In the genomic region with DNA sequence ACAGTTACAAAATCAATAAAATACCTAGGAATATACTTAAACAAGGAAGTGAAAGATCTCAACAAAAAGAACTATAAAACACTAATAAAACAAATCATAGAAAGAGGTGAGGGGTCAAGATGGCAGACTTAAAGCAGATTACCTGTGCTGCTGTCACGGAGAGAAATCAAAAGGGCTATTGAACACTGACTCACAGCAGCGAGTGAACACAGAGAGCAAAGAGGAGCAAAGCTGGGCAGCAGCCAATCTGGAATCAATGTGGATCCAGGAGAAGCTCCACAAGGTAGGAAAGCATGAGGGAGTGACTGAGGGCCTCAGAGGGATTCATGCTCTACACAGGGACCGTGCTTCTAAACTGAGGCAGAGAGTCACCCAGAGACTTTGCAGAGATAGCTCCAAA, we compare ENCODE assay signal across 21 cellular contexts.
DNase-seq lines count a peak whose midpoint lies in the region; ATAC-seq and TF ChIP-seq lines count a peak whose summit lies in the region.
"Had no signal": no experiment of that assay in that cellular context is flagged by ENCODE, and none has a peak within 500 bp of the region (broad histone marks: within the 10 kb centered on the region; RNA-seq: fewer than 3 reads in every experiment).

No MANE protein-coding gene starts in this region.

- H3K4me3 Mint-ChIP-seq in Calu3 (ENCODE audit: low read depth, unreplicated experiment) = no peak overlapping the region
- no peak overlapping the region for H3K4me3 Mint-ChIP-seq in CD8-positive, alpha-beta memory T cell
- H3K4me3 Mint-ChIP-seq in activated CD8-positive, alpha-beta T cell treated with anti-CD3 and anti-CD28 coated beads for 36 hours = no peak overlapping the region
- H3K4me3 Mint-ChIP-seq: CD4-positive, alpha-beta memory T cell; GM23338 had no signal

- BruUV-seq in Calu3 (replicated peaks; lab: Mats Ljungman, UMichigan) (no TSS peak), PC-3 (replicated peaks; lab: Mats Ljungman, UMichigan) (no TSS peak)

- H3F3A ChIP-seq in PC-3 (ENCODE audit: low read length, unreplicated experiment) = no peaks in the 10 kb centered on the region

- H4K20me1 ChIP-seq in PC-3 (ENCODE audit: low read length) = no peaks in the 10 kb centered on the region
- H4K20me1 ChIP-seq: BLaER1 had no signal

- POLR2A ChIA-PET in PC-3 (lab: Charles Lee; ENCODE audit: unreplicated experiment) = interaction anchor here (0.7 kb wide), 1 partner anchor 25 kb away, joined by 3 read pairs; no protein-coding TSS in a partner anchor
- POLR2A ChIA-PET in CD8-positive, alpha-beta memory T cell (lab: Charles Lee) = no interaction called here
- POLR2A ChIA-PET in activated CD8-positive, alpha-beta T cell treated with anti-CD3 and anti-CD28 coated beads for 36 hours (lab: Charles Lee) = no interaction called here

- CTCF ChIA-PET in Calu3 (lab: Charles Lee) = no interaction called here
- CTCF ChIA-PET in PC-3 (lab: Charles Lee) = no interaction called here
- CTCF ChIA-PET in CD8-positive, alpha-beta memory T cell (lab: Charles Lee) = no interaction called here
- CTCF ChIA-PET in activated CD8-positive, alpha-beta T cell treated with anti-CD3 and anti-CD28 coated beads for 36 hours (lab: Charles Lee) = no interaction called here

- H3K36me3 Mint-ChIP-seq in Calu3 (ENCODE audit: insufficient read depth, unreplicated experiment) = no peaks in the 10 kb centered on the region
- no peaks in the 10 kb centered on the region for H3K36me3 Mint-ChIP-seq in CD8-positive, alpha-beta memory T cell
- no peaks in the 10 kb centered on the region for H3K36me3 Mint-ChIP-seq in activated CD8-positive, alpha-beta T cell treated with anti-CD3 and anti-CD28 coated beads for 36 hours (ENCODE audit: low read depth)
- H3K36me3 Mint-ChIP-seq: CD4-positive, alpha-beta memory T cell had no signal

- in situ Hi-C loops in Caki2 (cut with HindIII; ENCODE audit: low pct_unique_long_range_greater_than_20kb, low sequenced_read_pairs) = no loop called here

- no peaks in the 10 kb centered on the region for H3K9me2 ChIP-seq in PC-3 (replicated peaks; ENCODE audit: low read length)

- intact Hi-C loops in Calu3 (cut with micrococcal nuclease; ENCODE audit: unreplicated experiment) = loop anchor here (10.0 kb wide), 1 partner anchor 284 kb away; no protein-coding TSS in a partner anchor
- intact Hi-C loops in PC-3 (cut with micrococcal nuclease) = loop anchor here (2.0 kb wide), 1 partner anchor 54 kb away; no protein-coding TSS in a partner anchor
- intact Hi-C loops in left colon (cut with DNase I, micrococcal nuclease) = no loop called here
- intact Hi-C loops in activated CD8-positive, alpha-beta T cell treated with anti-CD3 and anti-CD28 coated beads for 36 hours (cut with micrococcal nuclease) = no loop called here

- H3K79me2 ChIP-seq in PC-3 (ENCODE audit: low read length) = no peaks in the 10 kb centered on the region

- no peaks in the 10 kb centered on the region; the same call in 1 of the 2 replicates for H3K36me3 ChIP-seq in PC-3 (ENCODE audit: low read depth, low read length)
- no peaks in the 10 kb centered on the region for H3K36me3 ChIP-seq in CD8-positive, alpha-beta memory T cell (ENCODE audit: insufficient read depth, low read length)
- H3K36me3 ChIP-seq: BLaER1, SJSA1 had no signal

- ATAC-seq in PC-3 (peak; percentile 57), left colon (peak; percentile 80), HG02610 (IDR thresholded peaks at IDR 0.05; ENCODE audit: unreplicated experiment) (no peak)
- ATAC-seq in activated CD8-positive, alpha-beta T cell treated with anti-CD3 and anti-CD28 coated beads for 36 hours = no peak

- 0 out of 2 replicates have a peak overlapping the region, but pooled peaks have one; percentile 6 for H3K4me2 ChIP-seq in PC-3 (ENCODE audit: low read length)
- H3K4me2 ChIP-seq: BLaER1, GM23338, KMS-11 had no signal

- no peak overlapping the region for H3K9ac ChIP-seq in PC-3 (ENCODE audit: low read length)
- H3K9ac ChIP-seq: BLaER1, KMS-11 had no signal

- H3K9me3 Mint-ChIP-seq in Calu3 (ENCODE audit: low read depth, unreplicated experiment) = peaks cover 4% of the 10 kb centered on the region
- H3K9me3 Mint-ChIP-seq in CD8-positive, alpha-beta memory T cell = peaks cover 3 to 33% (median 15%) of the 10 kb centered on the region in 5 donors
- peaks cover 7% of the 10 kb centered on the region for H3K9me3 Mint-ChIP-seq in activated CD8-positive, alpha-beta T cell treated with anti-CD3 and anti-CD28 coated beads for 36 hours

- TF ChIP-seq CTCF in Calu3 (IDR thresholded peaks at IDR 0.05; ENCODE audit: unreplicated experiment) (no peak), PC-3 (conservative IDR thresholded peaks at IDR 0.05; ENCODE audit: low read depth, low read length) (no peak)
- TF ChIP-seq CTCF in activated CD8-positive, alpha-beta T cell treated with anti-CD3 and anti-CD28 coated beads for 36 hours (IDR thresholded peaks at IDR 0.05) = no peak

- no peak overlapping the region for H3K4me3 ChIP-seq in PC-3 (ENCODE audit: low read length)
- H3K4me3 ChIP-seq in CD8-positive, alpha-beta memory T cell (ENCODE audit: low read length) = no peak overlapping the region
- H3K4me3 ChIP-seq: BLaER1, GM23338, SJSA1 had no signal

- peak; percentile 17 for DNase-seq in Caki2 (ENCODE audit: low read depth)
- peak; percentile 20 for DNase-seq in Calu3
- peak; percentile 65 for DNase-seq in PC-3
- peak in 1 of 2 donors; percentile 14 for DNase-seq in left colon
- DNase-seq in CD8-positive, alpha-beta memory T cell = no peak
- no peak for DNase-seq in activated CD8-positive, alpha-beta T cell treated with anti-CD3 and anti-CD28 coated beads for 36 hours
- no peak for DNase-seq in NCI-H446 (lab: John Stamatoyannopoulos, UW)
- DNase-seq: CD4-positive, alpha-beta memory T cell; DMS79 treated with DMSO at 0.1 percent for 48 hours; HCEC 1CT; IMR-90; NCI-H1436; NCI-H187 treated with DMSO at 0.1 percent for 48 hours; NCI-H2171; NK-92 treated with Interleukin-12 subunit alpha and Interleukin-12 subunit beta, amount 100 ng/mL, for 24 hours; T-helper 9 cell had no signal

- no peak overlapping the region for H2AFZ ChIP-seq in PC-3 (ENCODE audit: low read length)
- H2AFZ ChIP-seq: GM23338 had no signal

- H3K27me3 Mint-ChIP-seq in Calu3 (ENCODE audit: unreplicated experiment) = no peaks in the 10 kb centered on the region
- peaks cover 0 to 1% of the 10 kb centered on the region in 2 donors for H3K27me3 Mint-ChIP-seq in CD8-positive, alpha-beta memory T cell
- no peaks in the 10 kb centered on the region for H3K27me3 Mint-ChIP-seq in activated CD8-positive, alpha-beta T cell treated with anti-CD3 and anti-CD28 coated beads for 36 hours
- H3K27me3 Mint-ChIP-seq: CD4-positive, alpha-beta memory T cell had no signal

- H3K4me1 ChIP-seq in PC-3 (ENCODE audit: insufficient read depth, low read length) = peaks cover 19% of the 10 kb centered on the region
- no peaks in the 10 kb centered on the region for H3K4me1 ChIP-seq in CD8-positive, alpha-beta memory T cell (ENCODE audit: insufficient read depth, low read length)
- H3K4me1 ChIP-seq: BLaER1, SJSA1 had no signal

- H3K27me3 ChIP-seq in PC-3 (ENCODE audit: low read length) = no peaks in the 10 kb centered on the region
- H3K27me3 ChIP-seq in CD8-positive, alpha-beta memory T cell (ENCODE audit: insufficient read depth, low read length, poor library complexity, severe bottlenecking) = no peaks in the 10 kb centered on the region
- H3K27me3 ChIP-seq: BLaER1, SJSA1 had no signal

- peak overlapping the region; percentile 37 for H3K27ac Mint-ChIP-seq in Calu3 (ENCODE audit: unreplicated experiment)
- H3K27ac Mint-ChIP-seq in CD8-positive, alpha-beta memory T cell = peak overlapping the region in 1 of 8 donors; percentile 28
- H3K27ac Mint-ChIP-seq in activated CD8-positive, alpha-beta T cell treated with anti-CD3 and anti-CD28 coated beads for 36 hours = no peak overlapping the region
- H3K27ac Mint-ChIP-seq: CD4-positive, alpha-beta memory T cell; GM23338 had no signal

- H3K4me1 Mint-ChIP-seq in Calu3 (ENCODE audit: low read depth, unreplicated experiment) = peaks cover 10% of the 10 kb centered on the region
- no peaks in the 10 kb centered on the region for H3K4me1 Mint-ChIP-seq in CD8-positive, alpha-beta memory T cell
- H3K4me1 Mint-ChIP-seq in activated CD8-positive, alpha-beta T cell treated with anti-CD3 and anti-CD28 coated beads for 36 hours (ENCODE audit: low read depth) = no peaks in the 10 kb centered on the region
- H3K4me1 Mint-ChIP-seq: CD4-positive, alpha-beta memory T cell had no signal

- H3K9me3 ChIP-seq in PC-3 (ENCODE audit: low read length) = 0 out of 2 replicates have a peak, but pooled peaks cover 7% of the 10 kb centered on the region
- no peaks in the 10 kb centered on the region for H3K9me3 ChIP-seq in CD8-positive, alpha-beta memory T cell (ENCODE audit: low read length)

- peak overlapping the region; percentile 60 for H3K27ac ChIP-seq in PC-3 (ENCODE audit: low read length)
- no peak overlapping the region for H3K27ac ChIP-seq in CD8-positive, alpha-beta memory T cell (ENCODE audit: low read depth, low read length)
- H3K27ac ChIP-seq: BLaER1, KMS-11, SJSA1 had no signal

Comparison
In these comparisons a context has a peak if more than half of its experiments do, and no peak if none do; other contexts are left out.
1. DNase-seq: peak in Caki2 (single experiment), Calu3 (single experiment) and PC-3 (single experiment); none in CD8-positive, alpha-beta memory T cell (0 of 5), activated CD8-positive, alpha-beta T cell treated with anti-CD3 and anti-CD28 coated beads for 36 hours (single experiment) and NCI-H446 (0 of 2).
2. ATAC-seq: peak in PC-3 (single experiment) and left colon (single experiment); none in HG02610 (single experiment) and activated CD8-positive, alpha-beta T cell treated with anti-CD3 and anti-CD28 coated beads for 36 hours (single experiment).
3. intact Hi-C loops: an anchor here in Calu3 (10.0 kb wide) and PC-3 (2.0 kb wide); none called in left colon and activated CD8-positive, alpha-beta T cell treated with anti-CD3 and anti-CD28 coated beads for 36 hours.